ENCODE assay signal across 7 cellular contexts in the genomic region with DNA sequence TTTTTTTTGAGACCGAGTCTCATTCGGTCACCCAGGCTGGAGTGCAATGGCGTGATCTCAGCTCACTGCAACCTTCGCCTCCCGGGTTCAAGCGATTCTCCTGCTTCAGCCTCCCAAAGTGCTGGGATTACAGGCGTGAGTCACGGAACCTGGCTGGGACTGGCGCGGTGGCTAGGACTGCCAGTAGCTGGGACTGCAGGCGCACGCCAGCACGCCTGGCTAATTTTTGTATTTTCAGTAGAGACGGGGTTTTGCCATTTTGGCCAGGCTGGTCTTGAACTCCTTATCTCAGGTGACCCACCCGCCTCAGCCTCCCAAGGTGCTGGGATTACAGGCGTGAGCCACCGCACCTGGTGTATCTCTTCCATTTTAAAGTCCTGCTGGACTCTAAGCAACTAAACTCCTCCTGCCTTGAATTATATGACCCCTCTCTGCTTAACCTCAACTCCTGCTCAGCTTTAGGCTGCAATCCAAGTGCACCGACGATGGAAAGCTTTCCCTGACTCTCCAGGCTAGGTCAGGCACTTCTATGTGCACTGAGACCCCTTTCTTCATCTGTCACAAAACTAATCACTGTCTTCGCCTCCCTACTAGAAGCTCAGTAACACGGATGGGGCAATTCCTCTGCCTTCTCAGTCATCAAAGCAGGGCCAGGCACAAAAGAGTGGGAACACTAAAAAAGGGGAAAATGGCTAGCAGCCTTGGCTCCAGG.
DNase-seq lines count a peak whose midpoint lies in the region; ATAC-seq, FAIRE-seq and TF ChIP-seq lines count a peak whose summit lies in the region.
"Not testable (repeated sequence)": the region's sequence is repeated elsewhere in the genome, so short reads cannot be mapped to it uniquely, and the experiment has no call there.

No MANE protein-coding gene starts in this region.

- H3K9me3 Mint-ChIP-seq in Caco-2 (ENCODE audit: unreplicated experiment); activated T-helper 1 cell treated with anti-CD3 and anti-CD28 coated beads, Interleukin-12 subunit alpha, Interleukin-12 subunit beta, Interleukin-2, Interleukin-4 antibody, amounts not matched to agents 30 ng/mL and 10 ng/mL and 1 ng/mL, durations not matched to agents 14 hours and 24 hours and 36 hours; endothelial cell (ENCODE audit: unreplicated experiment): not testable (repeated sequence)
- peaks cover 15% of the 10 kb centered on the region for H3K9me3 Mint-ChIP-seq in WTC11
- peaks cover 27% of the 10 kb centered on the region for H3K9me3 Mint-ChIP-seq in progenitor cell of endocrine pancreas (ENCODE audit: low read depth)

- not testable (repeated sequence) for H3K27me3 ChIP-seq in Caco-2 (replicated peaks; ENCODE audit: control insufficient read depth, insufficient read depth, low read length); GM12878 (replicated peaks in 1 of 2; ENCODE audit: control insufficient read depth in 2 of 2, insufficient read depth in 2 of 2, low read length in 1 of 2)

- SMC1A ChIA-PET in GM12878 (lab: Charles Lee; ENCODE audit: uncharacterized antibody, unreplicated experiment): not testable (repeated sequence)

- not testable (repeated sequence) for H3K4me1 Mint-ChIP-seq in Caco-2 (ENCODE audit: low read depth, unreplicated experiment); WTC11; activated T-helper 1 cell treated with anti-CD3 and anti-CD28 coated beads, Interleukin-12 subunit alpha, Interleukin-12 subunit beta, Interleukin-2, Interleukin-4 antibody, amounts not matched to agents 30 ng/mL and 10 ng/mL and 1 ng/mL, durations not matched to agents 14 hours and 24 hours and 36 hours (ENCODE audit: low read depth); endothelial cell (ENCODE audit: unreplicated experiment); progenitor cell of endocrine pancreas (ENCODE audit: low read depth)

- H4K20me1 ChIP-seq in GM12878 (ENCODE audit: control insufficient read depth, insufficient read depth): not testable (repeated sequence)

- not testable (repeated sequence) for H3K4me3 ChIP-seq in Caco-2 (ENCODE audit: low read depth, low read length); HEK293 (ENCODE audit: low read depth, low read length); GM12878

- H3K27ac ChIP-seq in HEK293 (ENCODE audit: extremely low read depth, low read depth, low read length); GM12878 (ENCODE audit: control insufficient read depth, insufficient read depth): not testable (repeated sequence)

- RAD21 ChIA-PET in GM12878 (lab: Charles Lee; ENCODE audit: unreplicated experiment): not testable (repeated sequence)

- POLR2A ChIA-PET in Caco-2 (lab: Charles Lee) (interaction anchor here (0.5 to 0.6 kb wide), 2 partner anchors 42 to 1469 kb away, joined by 3 read pairs; a partner anchor contains a TSS), WTC11 (lab: Charles Lee) (interaction anchor here (0.7 kb wide), 1 partner anchor 440 kb away, joined by 4 read pairs; no protein-coding TSS in a partner anchor)
- POLR2A ChIA-PET in HEK293 (lab: Yijun Ruan, JAX); GM12878 (lab: Charles Lee): not testable (repeated sequence)

- not testable (repeated sequence) for H3K79me2 ChIP-seq in GM12878 (ENCODE audit: control insufficient read depth, insufficient read depth, low read length)

- H3K4me2 ChIP-seq in GM12878 (ENCODE audit: control insufficient read depth, insufficient read depth): not testable (repeated sequence)

- TF ChIP-seq RAD21 in GM12878 (IDR thresholded peaks at IDR 0.05; ENCODE audit: insufficient read depth, low read depth, low read length): not testable (repeated sequence)

- BruUV-seq in Caco-2 (replicated peaks; lab: Mats Ljungman, UMichigan); GM12878 (replicated peaks; lab: Mats Ljungman, UMichigan): not testable (repeated sequence)

- not testable (repeated sequence) for TF ChIP-seq EP300 in GM12878 (IDR thresholded peaks at IDR 0.05; ENCODE audit: borderline replicate concordance in 1 of 2, control insufficient read depth in 1 of 2, low read depth in 2 of 2, low read length in 2 of 2)

- not testable (repeated sequence) for H3K27me3 Mint-ChIP-seq in Caco-2 (ENCODE audit: insufficient read depth, unreplicated experiment); WTC11 (ENCODE audit: low read depth); activated T-helper 1 cell treated with anti-CD3 and anti-CD28 coated beads, Interleukin-12 subunit alpha, Interleukin-12 subunit beta, Interleukin-2, Interleukin-4 antibody, amounts not matched to agents 30 ng/mL and 10 ng/mL and 1 ng/mL, durations not matched to agents 14 hours and 24 hours and 36 hours (ENCODE audit: insufficient read depth); progenitor cell of endocrine pancreas
- H3K27me3 Mint-ChIP-seq in endothelial cell (ENCODE audit: unreplicated experiment): peaks cover 12% of the 10 kb centered on the region

- WGBS in GM12878 (ENCODE audit: insufficient coverage, insufficient replicate concordance, low lambda C conversion rate, missing lambda C conversion rate): 83% methylated on average over 21 of the region's 21 CpGs

- H3K4me3 Mint-ChIP-seq in Caco-2 (ENCODE audit: unreplicated experiment) (peak overlapping the region; percentile 2), endothelial cell (ENCODE audit: unreplicated experiment) (peak overlapping the region; percentile 56)
- H3K4me3 Mint-ChIP-seq in WTC11; activated T-helper 1 cell treated with anti-CD3 and anti-CD28 coated beads, Interleukin-12 subunit alpha, Interleukin-12 subunit beta, Interleukin-2, Interleukin-4 antibody, amounts not matched to agents 30 ng/mL and 10 ng/mL and 1 ng/mL, durations not matched to agents 14 hours and 24 hours and 36 hours; progenitor cell of endocrine pancreas (ENCODE audit: low read depth): not testable (repeated sequence)

- H2AFZ ChIP-seq in GM12878 (ENCODE audit: control insufficient read depth, low read depth, low read length): not testable (repeated sequence)

- CTCF ChIA-PET in Caco-2 (lab: Charles Lee); GM12878 (lab: Yijun Ruan, JAX): not testable (repeated sequence)
- CTCF ChIA-PET in HEK293 (lab: Yijun Ruan, JAX) (interaction anchor here (0.5 to 1.0 kb wide), 3 partner anchors 50 to 304 kb away, joined by 3 to 4 read pairs (median 3); no protein-coding TSS in a partner anchor), WTC11 (lab: Charles Lee) (interaction anchor here (1.3 to 2.7 kb wide), 2 partner anchors 51 to 218 kb away, joined by 4 to 8 read pairs; no protein-coding TSS in a partner anchor)

- H3K9ac ChIP-seq in GM12878 (ENCODE audit: control insufficient read depth, insufficient read depth, low read length): not testable (repeated sequence)

- TF ChIP-seq POLR2A in GM12878 (IDR thresholded peaks at IDR 0.05; ENCODE audit: low read depth, low read length): not testable (repeated sequence)

- DNase-seq in Caco-2; WTC11 (ENCODE audit: low spot score); activated T-helper 1 cell treated with anti-CD3 and anti-CD28 coated beads, Interleukin-12 subunit alpha, Interleukin-12 subunit beta, Interleukin-2, Interleukin-4 antibody, amounts not matched to agents 30 ng/mL and 10 ng/mL and 1 ng/mL, durations not matched to agents 14 hours and 24 hours and 36 hours (ENCODE audit: low spot score); GM12878 (ENCODE audit: low read depth, low spot score); endothelial cell (ENCODE audit: low spot score); progenitor cell of endocrine pancreas (ENCODE audit: low spot score, unreplicated experiment): not testable (repeated sequence)

- not testable (repeated sequence) for FAIRE-seq in GM12878 (lab: Jason Lieb, UNC)

- H3K36me3 Mint-ChIP-seq in Caco-2 (ENCODE audit: insufficient read depth, unreplicated experiment) (peaks cover 81% of the 10 kb centered on the region), WTC11 (peaks cover 39% of the 10 kb centered on the region), endothelial cell (ENCODE audit: low read depth, unreplicated experiment) (peaks cover 31% of the 10 kb centered on the region), progenitor cell of endocrine pancreas (ENCODE audit: insufficient read depth) (peaks cover 14% of the 10 kb centered on the region)
- H3K36me3 Mint-ChIP-seq in activated T-helper 1 cell treated with anti-CD3 and anti-CD28 coated beads, Interleukin-12 subunit alpha, Interleukin-12 subunit beta, Interleukin-2, Interleukin-4 antibody, amounts not matched to agents 30 ng/mL and 10 ng/mL and 1 ng/mL, durations not matched to agents 14 hours and 24 hours and 36 hours (ENCODE audit: low read depth): peaks cover 27% of the 10 kb centered on the region

- not testable (repeated sequence) for TF ChIP-seq CTCF in Caco-2 (IDR thresholded peaks at IDR 0.05; ENCODE audit: insufficient read depth in 1 of 2, low read depth in 1 of 2, low read length in 1 of 2, severe bottlenecking in 1 of 2, unreplicated experiment in 1 of 2); HEK293 (tag by site-specific recombination; IDR thresholded peaks at IDR 0.05); WTC11 (IDR thresholded peaks at IDR 0.05); GM12878 (IDR thresholded peaks at IDR 0.05 in 2 of 3, conservative IDR thresholded peaks at IDR 0.05 in 1 of 3; ENCODE audit: control insufficient read depth in 2 of 3, extremely low read depth in 1 of 3, insufficient read depth in 1 of 3, low read depth in 3 of 3, low read length in 3 of 3); endothelial cell (IDR thresholded peaks at IDR 0.05; ENCODE audit: unreplicated experiment); progenitor cell of endocrine pancreas (IDR thresholded peaks at IDR 0.05; ENCODE audit: unreplicated experiment)

- ATAC-seq in WTC11, GM12878: not testable (repeated sequence)

- H3K9me3 ChIP-seq in Caco-2: peaks cover 16% of the 10 kb centered on the region; the same call in 1 of the 2 replicates
- not testable (repeated sequence) for H3K9me3 ChIP-seq in HEK293 (ENCODE audit: control insufficient read depth, insufficient read depth, low read depth, low read length); GM12878 (replicated peaks; ENCODE audit: control insufficient read depth, insufficient read depth, low read length)

- not testable (repeated sequence) for H3K4me1 ChIP-seq in Caco-2; HEK293 (ENCODE audit: control insufficient read depth, insufficient read depth, low read length); GM12878 (ENCODE audit: control insufficient read depth, insufficient read depth, low read length)

- H3K36me3 ChIP-seq in Caco-2 (ENCODE audit: control insufficient read depth, insufficient read depth, low read length); GM12878 (ENCODE audit: control insufficient read depth in 2 of 2, insufficient read depth in 2 of 2, low read length in 1 of 2): not testable (repeated sequence)
- H3K36me3 ChIP-seq in HEK293 (ENCODE audit: control insufficient read depth in 2 of 2, insufficient read depth in 1 of 2, low read length in 2 of 2): peaks cover 24 to 36% of the 10 kb centered on the region in 2 experiments

- in situ Hi-C loops in GM12878 (cut with MboI): not testable (repeated sequence)

- intact Hi-C loops in Caco-2 (cut with micrococcal nuclease; ENCODE audit: unreplicated experiment): loop anchor here (2.0 kb wide), 1 partner anchor 63 kb away; no protein-coding TSS in a partner anchor
- intact Hi-C loops in activated T-helper 1 cell treated with anti-CD3 and anti-CD28 coated beads, Interleukin-12 subunit alpha, Interleukin-12 subunit beta, Interleukin-2, Interleukin-4 antibody, amounts not matched to agents 30 ng/mL and 10 ng/mL and 1 ng/mL, durations not matched to agents 14 hours and 24 hours and 36 hours (cut with micrococcal nuclease): loop anchor here (10.0 kb wide), 2 partner anchors 217 to 307 kb away; a partner anchor contains a TSS
- intact Hi-C loops in GM12878 (cut with micrococcal nuclease; ENCODE audit: unreplicated experiment): not testable (repeated sequence)

- not testable (repeated sequence) for H3K27ac Mint-ChIP-seq in Caco-2 (ENCODE audit: unreplicated experiment)
- H3K27ac Mint-ChIP-seq in WTC11 (0 out of 2 replicates have a peak overlapping the region, but pooled peaks have one; percentile 50), endothelial cell (ENCODE audit: unreplicated experiment) (peak overlapping the region; percentile 86), progenitor cell of endocrine pancreas (peak overlapping the region; percentile 39)
- H3K27ac Mint-ChIP-seq in activated T-helper 1 cell treated with anti-CD3 and anti-CD28 coated beads, Interleukin-12 subunit alpha, Interleukin-12 subunit beta, Interleukin-2, Interleukin-4 antibody, amounts not matched to agents 30 ng/mL and 10 ng/mL and 1 ng/mL, durations not matched to agents 14 hours and 24 hours and 36 hours: peak overlapping the region; percentile 36
